ENCODE assay signal across 17 cellular contexts in genomic region chr4:119271361-119272085, GRCh38. TPM values are rescaled to one million over a fixed set of nuclear protein-coding genes. Genes with fewer than 3 reads are reported as not detected.
DNase-seq lines count a peak whose midpoint lies in the region; ATAC-seq and TF ChIP-seq lines count a peak whose summit lies in the region.
"Had no signal": no experiment of that assay in that cellular context is flagged by ENCODE, and none has a peak within 500 bp of the region (broad histone marks: within the 10 kb centered on the region; RNA-seq: fewer than 3 reads in every experiment).

No MANE protein-coding gene starts in this region.

- H3K9me1 ChIP-seq in IMR-90 (ENCODE audit: insufficient read depth, low read length), result no peaks in the 10 kb centered on the region

- no peak overlapping the region for H3K9ac ChIP-seq in IMR-90 (ENCODE audit: low read depth, low read length)
- H3K9ac ChIP-seq: BLaER1 treated with 17β-estradiol and CSF1 and Interleukin-3, amounts not matched to agents 10 nM and 100 nM had no signal

- intact Hi-C loops in CD8-positive, alpha-beta T cell (cut with DNase I, micrococcal nuclease), result loop anchor here in 1 of 2 experiments (2.0 kb wide), 1 partner anchor 13 kb away; no protein-coding TSS in a partner anchor
- intact Hi-C loops in IMR-90 (cut with micrococcal nuclease), result loop anchor here (5.0 kb wide), 1 partner anchor 39 kb away; no protein-coding TSS in a partner anchor

- H4K20me1 ChIP-seq in IMR-90 (ENCODE audit: insufficient read depth, low read length), result no peaks in the 10 kb centered on the region
- H4K20me1 ChIP-seq: BLaER1 treated with 17β-estradiol and CSF1 and Interleukin-3, amounts not matched to agents 10 nM and 100 nM had no signal

- peaks cover 4% of the 10 kb centered on the region for H3K36me3 ChIP-seq in CD8-positive, alpha-beta T cell (ENCODE audit: insufficient read depth, low read length)
- peaks cover 10% of the 10 kb centered on the region for H3K36me3 ChIP-seq in IMR-90 (ENCODE audit: control insufficient read depth, insufficient read depth, low read length)

- peak overlapping the region; percentile 7 for H3K27ac Mint-ChIP-seq in CD8-positive, alpha-beta T cell
- peak overlapping the region; percentile 54 for H3K27ac Mint-ChIP-seq in memory B cell
- H3K27ac Mint-ChIP-seq in activated CD8-positive, alpha-beta memory T cell treated with anti-CD3 and anti-CD28 coated beads, Interleukin-2, amount 10 ng/mL, durations not matched to agents 7 days and 5 days, result no peak overlapping the region
- no peak overlapping the region for H3K27ac Mint-ChIP-seq in T-helper 2 cell treated with Interferon-gamma antibody and Interleukin-4, amounts not matched to agents 5 μg/mL and 100 μg/mL, for 36 hours

- no peak overlapping the region for H2BK5ac ChIP-seq in IMR-90 (ENCODE audit: low read depth, low read length, poor library complexity, severe bottlenecking)

- H2BK120ac ChIP-seq in IMR-90 (ENCODE audit: low read depth, low read length), result no peak overlapping the region

- H3K4me2 ChIP-seq in IMR-90 (ENCODE audit: low read depth, low read length), result no peak overlapping the region
- H3K4me2 ChIP-seq: BLaER1 treated with 17β-estradiol and CSF1 and Interleukin-3, amounts not matched to agents 10 nM and 100 nM had no signal

- H3K36me3 Mint-ChIP-seq in CD8-positive, alpha-beta T cell, result peaks cover 59% of the 10 kb centered on the region
- H3K36me3 Mint-ChIP-seq in memory B cell, result peaks cover 14% of the 10 kb centered on the region
- peaks cover 24% of the 10 kb centered on the region for H3K36me3 Mint-ChIP-seq in activated CD8-positive, alpha-beta memory T cell treated with anti-CD3 and anti-CD28 coated beads, Interleukin-2, amount 10 ng/mL, durations not matched to agents 7 days and 5 days
- H3K36me3 Mint-ChIP-seq in T-helper 2 cell treated with Interferon-gamma antibody and Interleukin-4, amounts not matched to agents 5 μg/mL and 100 μg/mL, for 36 hours (ENCODE audit: low read depth), result peaks cover 4% of the 10 kb centered on the region

- no peak for TF ChIP-seq CTCF in CD8-positive, alpha-beta T cell (IDR thresholded peaks at IDR 0.05)
- no peak for TF ChIP-seq CTCF in IMR-90 (conservative IDR thresholded peaks at IDR 0.05; ENCODE audit: low read depth, low read length)

- no peak for DNase-seq in CD8-positive, alpha-beta T cell
- no peak for DNase-seq in IMR-90
- peak; percentile 75 for DNase-seq in dermis blood vessel endothelial cell
- DNase-seq in memory B cell (ENCODE audit: low spot score in 2 of 2), result no peak
- no peak for DNase-seq in activated CD8-positive, alpha-beta memory T cell treated with anti-CD3 and anti-CD28 coated beads, Interleukin-2, amount 10 ng/mL, durations not matched to agents 7 days and 5 days
- no peak for DNase-seq in NCI-H69 (lab: John Stamatoyannopoulos, UW)
- no peak for DNase-seq in T-helper 2 cell treated with Interferon-gamma antibody and Interleukin-4, amounts not matched to agents 5 μg/mL and 100 μg/mL, for 36 hours (ENCODE audit: low spot score)
- DNase-seq: ACHN; CD4-positive, CD25-positive, alpha-beta regulatory T cell; DND-41; GF-D8 had no signal

- TF ChIP-seq POLR2A in IMR-90 (IDR thresholded peaks at IDR 0.05; ENCODE audit: low read depth, low read length), result no peak

- no peaks in the 10 kb centered on the region; a peak in 1 of 4 replicates for H3K79me1 ChIP-seq in IMR-90 (ENCODE audit: low read depth in 1 of 2, low read length in 2 of 2)

- dilution Hi-C loops in IMR-90 (cut with HindIII; ENCODE audit: low sequenced_read_pairs, unreplicated experiment), result no loop called here

- H3K18ac ChIP-seq in IMR-90 (ENCODE audit: low read depth, low read length), result no peak overlapping the region

- no peak overlapping the region for H2AK5ac ChIP-seq in IMR-90 (ENCODE audit: low read depth, low read length)

- no peak overlapping the region for H2AK9ac ChIP-seq in IMR-90 (replicated peaks; ENCODE audit: low read depth, low read length, poor library complexity)

- in situ Hi-C loops in IMR-90 (cut with MboI; ENCODE audit: low sequenced_read_pairs), result no loop called here

- TF ChIP-seq RAD21 in IMR-90 (IDR thresholded peaks at IDR 0.05; ENCODE audit: low read length), result no peak

- no peak overlapping the region for H3K4me3 ChIP-seq in CD8-positive, alpha-beta T cell (ENCODE audit: low read depth, low read length)
- H3K4me3 ChIP-seq in IMR-90 (ENCODE audit: insufficient read depth, low read depth, low read length), result no peak overlapping the region
- H3K4me3 ChIP-seq: BLaER1 treated with 17β-estradiol and CSF1 and Interleukin-3, amounts not matched to agents 10 nM and 100 nM; HAP-1 had no signal

- no peak overlapping the region for H3K23ac ChIP-seq in IMR-90 (ENCODE audit: low read depth, low read length)

- BruUV-seq in IMR-90 (replicated peaks; lab: Mats Ljungman, UMichigan), result TSS peak; percentile 95

- peaks cover 2% of the 10 kb centered on the region for H3K4me1 Mint-ChIP-seq in CD8-positive, alpha-beta T cell (ENCODE audit: low read depth)
- H3K4me1 Mint-ChIP-seq in memory B cell, result peaks cover 4% of the 10 kb centered on the region
- H3K4me1 Mint-ChIP-seq in activated CD8-positive, alpha-beta memory T cell treated with anti-CD3 and anti-CD28 coated beads, Interleukin-2, amount 10 ng/mL, durations not matched to agents 7 days and 5 days, result no peaks in the 10 kb centered on the region
- no peaks in the 10 kb centered on the region for H3K4me1 Mint-ChIP-seq in T-helper 2 cell treated with Interferon-gamma antibody and Interleukin-4, amounts not matched to agents 5 μg/mL and 100 μg/mL, for 36 hours (ENCODE audit: low read depth)

- H4K91ac ChIP-seq in IMR-90 (ENCODE audit: insufficient read depth, low read depth, low read length), result no peak overlapping the region

- no peak overlapping the region for H4K5ac ChIP-seq in IMR-90 (ENCODE audit: low read depth, low read length)

- no peak overlapping the region for H2AFZ ChIP-seq in IMR-90 (replicated peaks; ENCODE audit: low read length, poor library complexity)

- H2BK15ac ChIP-seq in IMR-90 (ENCODE audit: low read depth, low read length), result no peak overlapping the region

- H3K4ac ChIP-seq in IMR-90 (ENCODE audit: low read depth, low read length), result no peak overlapping the region

- H3K27ac ChIP-seq in CD8-positive, alpha-beta T cell (ENCODE audit: low read depth, low read length), result no peak overlapping the region
- H3K27ac ChIP-seq in IMR-90 (ENCODE audit: insufficient read depth, low read length), result no peak overlapping the region
- H3K27ac ChIP-seq: BLaER1 treated with 17β-estradiol and CSF1 and Interleukin-3, amounts not matched to agents 10 nM and 100 nM had no signal

- CTCF ChIA-PET in CD8-positive, alpha-beta T cell (lab: Charles Lee), result interaction anchor here (1.1 kb wide), 1 partner anchor 229 kb away, joined by 3 read pairs; no protein-coding TSS in a partner anchor
- CTCF ChIA-PET in IMR-90 (lab: Yijun Ruan, JAX), result no interaction called here
- CTCF ChIA-PET in activated CD8-positive, alpha-beta memory T cell treated with anti-CD3 and anti-CD28 coated beads, Interleukin-2, amount 10 ng/mL, durations not matched to agents 7 days and 5 days (lab: Charles Lee), result no interaction called here

- H3K27me3 ChIP-seq in CD8-positive, alpha-beta T cell (ENCODE audit: insufficient read depth, low read length), result no peaks in the 10 kb centered on the region
- no peaks in the 10 kb centered on the region for H3K27me3 ChIP-seq in IMR-90 (ENCODE audit: control insufficient read depth, insufficient read depth, low read length)
- H3K27me3 ChIP-seq: BLaER1 treated with 17β-estradiol and CSF1 and Interleukin-3, amounts not matched to agents 10 nM and 100 nM had no signal

- WGBS in IMR-90 (ENCODE audit: extremely low coverage in 2 of 2, insufficient read length in 1 of 2), 2 experiments, result no CpG with 5 or more reads among the region's 6 CpGs

- no peak overlapping the region for H4K8ac ChIP-seq in IMR-90 (ENCODE audit: low read depth in 2 of 2, low read length in 2 of 2)

- H3K27me3 Mint-ChIP-seq in CD8-positive, alpha-beta T cell (ENCODE audit: low read depth), result no peaks in the 10 kb centered on the region
- no peaks in the 10 kb centered on the region for H3K27me3 Mint-ChIP-seq in memory B cell
- H3K27me3 Mint-ChIP-seq in activated CD8-positive, alpha-beta memory T cell treated with anti-CD3 and anti-CD28 coated beads, Interleukin-2, amount 10 ng/mL, durations not matched to agents 7 days and 5 days, result no peaks in the 10 kb centered on the region
- H3K27me3 Mint-ChIP-seq in T-helper 2 cell treated with Interferon-gamma antibody and Interleukin-4, amounts not matched to agents 5 μg/mL and 100 μg/mL, for 36 hours (ENCODE audit: low read depth), result no peaks in the 10 kb centered on the region
- H3K27me3 Mint-ChIP-seq: CD4-positive, CD25-positive, alpha-beta regulatory T cell had no signal

- no peaks in the 10 kb centered on the region for H3K9me3 ChIP-seq in CD8-positive, alpha-beta T cell (ENCODE audit: low read length)
- H3K9me3 ChIP-seq in IMR-90 (ENCODE audit: control insufficient read depth, insufficient read depth, low read length), result no peaks in the 10 kb centered on the region
- H3K9me3 ChIP-seq: HAP-1 had no signal

- no peaks in the 10 kb centered on the region for H3K4me1 ChIP-seq in CD8-positive, alpha-beta T cell (ENCODE audit: insufficient read depth, low read length)
- no peaks in the 10 kb centered on the region for H3K4me1 ChIP-seq in IMR-90 (ENCODE audit: control insufficient read depth, insufficient read depth, low read length)
- H3K4me1 ChIP-seq: BLaER1 treated with 17β-estradiol and CSF1 and Interleukin-3, amounts not matched to agents 10 nM and 100 nM; HAP-1 had no signal

- no peak overlapping the region for H2BK20ac ChIP-seq in IMR-90 (ENCODE audit: low read depth, low read length)

- H3K9me3 Mint-ChIP-seq in CD8-positive, alpha-beta T cell, result no peaks in the 10 kb centered on the region
- no peaks in the 10 kb centered on the region for H3K9me3 Mint-ChIP-seq in memory B cell
- H3K9me3 Mint-ChIP-seq in activated CD8-positive, alpha-beta memory T cell treated with anti-CD3 and anti-CD28 coated beads, Interleukin-2, amount 10 ng/mL, durations not matched to agents 7 days and 5 days (ENCODE audit: low read depth), result no peaks in the 10 kb centered on the region
- H3K9me3 Mint-ChIP-seq in T-helper 2 cell treated with Interferon-gamma antibody and Interleukin-4, amounts not matched to agents 5 μg/mL and 100 μg/mL, for 36 hours, result peaks cover 4% of the 10 kb centered on the region

- no peak for ATAC-seq in CD8-positive, alpha-beta T cell
- ATAC-seq in IMR-90 (ENCODE audit: low read depth), result no peak
- no peak for ATAC-seq in memory B cell (ENCODE audit: low read depth)
- ATAC-seq in activated CD8-positive, alpha-beta memory T cell treated with anti-CD3 and anti-CD28 coated beads, Interleukin-2, amount 10 ng/mL, durations not matched to agents 7 days and 5 days, result no peak
- no peak for ATAC-seq in HG02870 (IDR thresholded peaks at IDR 0.05; ENCODE audit: unreplicated experiment)

- no peak overlapping the region for H3K56ac ChIP-seq in IMR-90 (ENCODE audit: extremely low read depth, insufficient read depth, low read length)

- POLR2A ChIA-PET in CD8-positive, alpha-beta T cell (lab: Charles Lee), result no interaction called here
- POLR2A ChIA-PET in IMR-90 (lab: Charles Lee; ENCODE audit: unreplicated experiment), result no interaction called here

- no peak overlapping the region for H3K4me3 Mint-ChIP-seq in CD8-positive, alpha-beta T cell
- no peak overlapping the region for H3K4me3 Mint-ChIP-seq in memory B cell
- no peak overlapping the region for H3K4me3 Mint-ChIP-seq in activated CD8-positive, alpha-beta memory T cell treated with anti-CD3 and anti-CD28 coated beads, Interleukin-2, amount 10 ng/mL, durations not matched to agents 7 days and 5 days
- no peak overlapping the region for H3K4me3 Mint-ChIP-seq in T-helper 2 cell treated with Interferon-gamma antibody and Interleukin-4, amounts not matched to agents 5 μg/mL and 100 μg/mL, for 36 hours
- H3K4me3 Mint-ChIP-seq: CD4-positive, CD25-positive, alpha-beta regulatory T cell had no signal

- H3K14ac ChIP-seq in IMR-90 (replicated peaks; ENCODE audit: low read depth, low read length), result no peak overlapping the region

RNA-seq across cellular contexts. Expression of gene FABP2, which starts 50.4 kb away (rescaled TPM):
- not detected for total RNA-seq in CD8-positive, alpha-beta T cell
- not detected in 2 replicates for total RNA-seq in IMR-90 (2012; rRNA removed)
- not detected in 2 replicates for polyA plus RNA-seq in IMR-90 (2012; rRNA removed)
- polyA plus RNA-seq in IMR-90 (2012; cell fraction: cytosol; rRNA removed), result not detected in 2 replicates
- not detected in 2 replicates for polyA plus RNA-seq in IMR-90 (2012; cell fraction: nucleus; rRNA removed; ENCODE audit: low replicate concordance)
- not detected in 2 replicates for total RNA-seq in dermis blood vessel endothelial cell
- total RNA-seq in activated CD8-positive, alpha-beta memory T cell treated with anti-CD3 and anti-CD28 coated beads, Interleukin-2, amount 10 ng/mL, durations not matched to agents 7 days and 5 days, result not detected
- total RNA-seq: A172; CD4-positive, CD25-positive, alpha-beta regulatory T cell; H1; HT1080 had no signal
- polyA plus RNA-seq: CD4-positive, CD25-positive, alpha-beta regulatory T cell; H1 had no signal

RNA-seq across cellular contexts. Expression of gene USP53, which starts 59.0 kb away (rescaled TPM):
- 10 to 100 TPM; 24.7 to 27.8 TPM for total RNA-seq in CD8-positive, alpha-beta T cell
- total RNA-seq in IMR-90 (2012; rRNA removed) (24.0 and 34.7 TPM in 2 replicates), dermis blood vessel endothelial cell (23.8 and 39.2 TPM in 2 replicates)
- 7.6 and 11.2 TPM in 2 replicates for polyA plus RNA-seq in IMR-90 (2012; rRNA removed)
- polyA plus RNA-seq in IMR-90 (2012; cell fraction: cytosol; rRNA removed), result 1.5 and 2.7 TPM in 2 replicates
- polyA plus RNA-seq in IMR-90 (2012; cell fraction: nucleus; rRNA removed; ENCODE audit: low replicate concordance), result 2.8 and 32.8 TPM in 2 replicates
- total RNA-seq in activated CD8-positive, alpha-beta memory T cell treated with anti-CD3 and anti-CD28 coated beads, Interleukin-2, amount 10 ng/mL, durations not matched to agents 7 days and 5 days, result 1 to 10 TPM; 5.6 to 6.1 TPM

Comparison
In these comparisons a context has a peak if more than half of its experiments do, and no peak if none do; other contexts are left out.
1. H3K27ac Mint-ChIP-seq: peak in CD8-positive, alpha-beta T cell (single experiment) and memory B cell (single experiment); none in activated CD8-positive, alpha-beta memory T cell treated with anti-CD3 and anti-CD28 coated beads, Interleukin-2, amount 10 ng/mL, durations not matched to agents 7 days and 5 days (single experiment) and T-helper 2 cell treated with Interferon-gamma antibody and Interleukin-4, amounts not matched to agents 5 μg/mL and 100 μg/mL, for 36 hours (single experiment).